ENCODE assay signal across 28 cellular contexts in the genomic region with DNA sequence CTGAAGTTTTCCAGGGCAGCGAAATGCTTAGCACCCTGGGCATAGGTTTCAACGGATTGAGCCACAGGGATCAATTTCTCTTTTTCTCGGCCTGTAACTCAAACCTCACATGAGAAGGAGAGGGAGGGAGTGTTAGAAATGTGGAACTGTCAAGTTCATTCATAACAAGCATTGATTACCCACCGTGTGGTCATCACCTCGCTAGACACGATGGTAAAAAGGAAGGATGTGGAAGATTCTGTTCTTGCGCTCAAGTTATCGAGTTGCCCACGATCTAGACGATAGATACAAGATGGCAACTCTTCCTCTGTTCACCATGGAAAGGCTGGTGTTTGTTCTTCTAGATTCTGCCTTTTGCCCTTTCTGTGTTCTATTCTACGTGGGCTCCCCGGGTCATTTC. TPM values are rescaled to one million over a fixed set of nuclear protein-coding genes. Genes with fewer than 3 reads are reported as not detected.
"Had no signal": no experiment of that assay in that cellular context is flagged by ENCODE, and none has a peak within 500 bp of the region (broad histone marks: within the 10 kb centered on the region; RNA-seq: fewer than 3 reads in every experiment).

No MANE protein-coding gene starts in this region.

- FAIRE-seq: pancreas had no signal

- ATAC-seq: activated CD4-positive, CD25-positive, alpha-beta regulatory T cell treated with anti-CD3 and anti-CD28 coated beads, Interleukin-2, amount 50 U/mL, for 24 hours; body of pancreas; pancreas; psoas muscle; right cardiac atrium; stimulated activated naive CD8-positive, alpha-beta T cell treated with anti-CD3 and anti-CD28 coated beads, Interleukin-15, amount 100 ng/mL, for 72 hours had no signal

- H3K27ac ChIP-seq: body of pancreas, hepatocyte, left ventricle myocardium inferior, pancreas, psoas muscle, tibial artery, VCaP had no signal

- H3K4me3 ChIP-seq: body of pancreas, hepatocyte, left ventricle myocardium inferior, pancreas, psoas muscle, tibial artery had no signal

- H3K9me3 Mint-ChIP-seq: activated T-helper 1 cell treated with anti-CD3 and anti-CD28 coated beads, Interleukin-12 subunit alpha, Interleukin-12 subunit beta, Interleukin-2, Interleukin-4 antibody, amounts not matched to agents 30 ng/mL and 10 ng/mL and 1 ng/mL, durations not matched to agents 14 hours and 24 hours and 36 hours; dendritic cell treated with granulocyte-macrophage colony-stimulating factor and Interleukin-4, amounts not matched to agents 40 ng/mL and 50 ng/mL, for 4 days; mesothelial cell of epicardium; nephron progenitor cell; stimulated activated naive CD8-positive, alpha-beta T cell treated with anti-CD3 and anti-CD28 coated beads, Interleukin-15, amount 100 ng/mL, for 72 hours had no signal

- H3K27me3 ChIP-seq: body of pancreas, hepatocyte, pancreas had no signal

- H3K36me3 Mint-ChIP-seq: mesothelial cell of epicardium had no signal

- H3K4me3 Mint-ChIP-seq: activated T-helper 1 cell treated with anti-CD3 and anti-CD28 coated beads, Interleukin-12 subunit alpha, Interleukin-12 subunit beta, Interleukin-2, Interleukin-4 antibody, amounts not matched to agents 30 ng/mL and 10 ng/mL and 1 ng/mL, durations not matched to agents 14 hours and 24 hours and 36 hours; dendritic cell treated with granulocyte-macrophage colony-stimulating factor and Interleukin-4, amounts not matched to agents 40 ng/mL and 50 ng/mL, for 4 days; mesothelial cell of epicardium; nephron progenitor cell had no signal

- H3K27ac Mint-ChIP-seq: dendritic cell treated with granulocyte-macrophage colony-stimulating factor and Interleukin-4, amounts not matched to agents 40 ng/mL and 50 ng/mL, for 4 days; mesothelial cell of epicardium; nephron progenitor cell had no signal

- DNase-seq: activated CD4-positive, alpha-beta T cell treated with anti-CD3 and anti-CD28 coated beads, Interleukin-2, amount 50 U/mL, for 1 hour; activated naive CD4-positive, alpha-beta T cell; activated T-cell treated with anti-CD3 and anti-CD28 coated beads for 4 hours; anterior cingulate cortex; body of pancreas; effector CD4-positive, alpha-beta T cell; erythroblast; foreskin fibroblast; kidney glomerular epithelial cell; left ventricle myocardium inferior; nephron progenitor cell; pancreas; psoas muscle; right cardiac atrium; SK-N-SH; stimulated activated CD4-positive, alpha-beta T cell treated with anti-CD3 and anti-CD28 coated beads, Interleukin-4, amount 100 ng/mL, for 24 hours; stimulated activated naive CD8-positive, alpha-beta T cell treated with anti-CD3 and anti-CD28 coated beads, Interleukin-15, amount 100 ng/mL, for 72 hours; tibial artery had no signal

- H3K27me3 Mint-ChIP-seq: stimulated activated naive CD8-positive, alpha-beta T cell treated with anti-CD3 and anti-CD28 coated beads, Interleukin-15, amount 100 ng/mL, for 72 hours had no signal

- H3K9me3 ChIP-seq: body of pancreas, left ventricle myocardium inferior, pancreas, psoas muscle, SK-N-SH, tibial artery had no signal

- H3K4me1 ChIP-seq: psoas muscle had no signal

- H3K36me3 ChIP-seq: left ventricle myocardium inferior, pancreas, tibial artery had no signal

RNA-seq across cellular contexts. Expression of a gene that starts 57.3 kb away (rescaled TPM):
- total RNA-seq: activated T-helper 1 cell treated with anti-CD3 and anti-CD28 coated beads, Interleukin-12 subunit alpha, Interleukin-12 subunit beta, Interleukin-2, Interleukin-4 antibody, amounts not matched to agents 30 ng/mL and 10 ng/mL and 1 ng/mL, durations not matched to agents 14 hours and 24 hours and 36 hours; cardiac septum; fibroblast of lung; lung microvascular endothelial cell; psoas muscle; T-helper 2 cell treated with Interferon-gamma antibody and Interleukin-4, amounts not matched to agents 100 ng/mL and 5 ng/mL, for 36 hours had no signal
- polyA plus RNA-seq: fibroblast of lung, SK-N-SH had no signal
